In the genomic region with DNA sequence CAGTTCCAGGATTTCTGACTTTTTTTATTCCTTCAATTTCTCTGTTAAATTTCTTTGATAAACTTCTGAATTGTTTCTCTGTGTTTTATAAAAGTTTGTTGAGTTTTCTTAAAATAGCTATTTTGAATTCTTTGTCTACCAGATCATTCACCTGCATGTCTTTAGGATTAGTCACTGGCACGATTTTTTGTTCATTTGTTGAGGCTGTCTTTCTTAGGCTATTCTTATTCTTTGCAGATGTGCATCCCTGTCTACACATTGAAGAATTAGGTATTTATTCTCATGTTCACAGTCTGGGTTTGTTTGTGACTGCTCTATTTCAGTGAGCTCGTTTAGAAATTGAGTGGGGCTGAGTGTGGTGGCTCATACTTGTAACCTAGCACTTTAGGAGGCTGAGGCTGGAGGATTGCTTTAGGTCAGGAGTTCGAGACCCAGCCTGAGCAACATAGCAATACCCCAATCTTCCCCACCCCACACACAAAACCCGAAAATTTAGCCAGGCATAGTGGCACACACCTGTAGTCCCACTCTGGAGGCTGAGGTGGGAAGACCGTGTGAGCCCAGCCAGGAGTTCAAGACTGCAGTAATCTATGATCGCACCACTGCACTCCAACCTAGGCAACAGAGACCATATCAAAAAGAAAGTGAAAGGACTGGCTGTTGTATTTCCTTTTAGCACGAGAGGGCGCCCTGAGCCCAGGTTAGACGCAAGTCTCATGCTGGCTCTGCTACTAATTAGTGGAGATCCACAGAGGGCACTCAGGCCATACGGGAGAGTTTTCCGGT, we compare ENCODE assay signal across 8 cellular contexts. TPM values are rescaled to one million over a fixed set of nuclear protein-coding genes. Genes with fewer than 3 reads are reported as not detected.
DNase-seq lines count a peak whose midpoint lies in the region; ATAC-seq and TF ChIP-seq lines count a peak whose summit lies in the region.

No MANE protein-coding gene starts in this region.

- in situ Hi-C loops in G401 (cut with HindIII; ENCODE audit: low sequenced_read_pairs): no loop called here
- in situ Hi-C loops in GM23248 (cut with MboI): loop anchor here (10.0 kb wide), 1 partner anchor 84 kb away; no protein-coding TSS in a partner anchor

- peak; percentile 61 for TF ChIP-seq CTCF in cardiac muscle cell (IDR thresholded peaks at IDR 0.05; ENCODE audit: low read depth, low read length)
- TF ChIP-seq CTCF in psoas muscle (IDR thresholded peaks at IDR 0.05): peak; percentile 64
- peak; percentile 56 to 73 (median 67) for TF ChIP-seq CTCF in uterus (IDR thresholded peaks at IDR 0.05)

- DNase-seq in G401 (ENCODE audit: low spot score): peak; percentile 63
- peak; percentile 74 for DNase-seq in GM23248
- DNase-seq in LoVo (ENCODE audit: low spot score): peak; percentile 62
- DNase-seq in SK-N-DZ (ENCODE audit: low spot score): peak; percentile 72
- peak; percentile 74 for DNase-seq in activated naive CD4-positive, alpha-beta T cell treated with anti-CD3 and anti-CD28 coated beads, Interleukin-2, amount 50 U/mL, for 16 hours
- DNase-seq in cardiac muscle cell (ENCODE audit: low read depth in 1 of 2, low spot score in 1 of 2): peak; percentile 66 to 74
- peak; percentile 57 to 68 for DNase-seq in psoas muscle
- peak; percentile 73 to 75 for DNase-seq in uterus

- H3K4me3 ChIP-seq in GM23248 (peak overlapping the region; percentile 73), cardiac muscle cell (no peak overlapping the region), psoas muscle (peak overlapping the region; percentile 53), uterus (peak overlapping the region in 1 of 2 donors; percentile 34)

- H3K9ac ChIP-seq in GM23248: peak overlapping the region; percentile 70

- 0 to 5% methylated on average over 6 to 9 of the region's 11 CpGs for WGBS in GM23248 (ENCODE audit: low coverage in 1 of 2, low lambda C conversion rate in 2 of 2, missing lambda C conversion rate in 2 of 2), 2 experiments
- 13 to 16% (median 13%) methylated on average over 11 of the region's 11 CpGs for WGBS in psoas muscle, 3 donors

- H4K20me1 ChIP-seq in GM23248 (ENCODE audit: insufficient read depth): no peaks in the 10 kb centered on the region

- no peaks in the 10 kb centered on the region for H3K27me3 ChIP-seq in GM23248 (replicated peaks; ENCODE audit: insufficient read depth)
- H3K27me3 ChIP-seq in cardiac muscle cell: no peaks in the 10 kb centered on the region
- no peaks in the 10 kb centered on the region for H3K27me3 ChIP-seq in psoas muscle (ENCODE audit: insufficient read depth in 3 of 3, low read length in 2 of 3)
- no peaks in the 10 kb centered on the region for H3K27me3 ChIP-seq in uterus

- TF ChIP-seq POLR2A in uterus (IDR thresholded peaks at IDR 0.05): no peak

- no peak overlapping the region for H3K27ac ChIP-seq in GM23248
- no peak overlapping the region for H3K27ac ChIP-seq in cardiac muscle cell
- no peak overlapping the region for H3K27ac ChIP-seq in psoas muscle
- H3K27ac ChIP-seq in uterus: no peak overlapping the region

- no peaks in the 10 kb centered on the region for H3K9me2 ChIP-seq in GM23248 (ENCODE audit: insufficient read depth)

- ATAC-seq in psoas muscle: peak; percentile 77 to 95 (median 86)

- peak overlapping the region; percentile 81 for H3K4me2 ChIP-seq in GM23248 (ENCODE audit: unreplicated experiment)

- no peaks in the 10 kb centered on the region for H3K79me2 ChIP-seq in GM23248 (ENCODE audit: insufficient read depth)

- peak overlapping the region; percentile 82 for H2AFZ ChIP-seq in GM23248

- H3F3A ChIP-seq in GM23248 (ENCODE audit: insufficient read depth): no peaks in the 10 kb centered on the region

- peaks cover 3% of the 10 kb centered on the region; the same call in 1 of the 2 replicates for H3K4me1 ChIP-seq in GM23248 (ENCODE audit: insufficient read depth)
- H3K4me1 ChIP-seq in cardiac muscle cell (ENCODE audit: low read depth): no peaks in the 10 kb centered on the region
- H3K4me1 ChIP-seq in psoas muscle: no peaks in the 10 kb centered on the region
- no peaks in the 10 kb centered on the region for H3K4me1 ChIP-seq in uterus

- H3K36me3 ChIP-seq in GM23248 (ENCODE audit: low read depth): no peaks in the 10 kb centered on the region
- H3K36me3 ChIP-seq in cardiac muscle cell: no peaks in the 10 kb centered on the region
- no peaks in the 10 kb centered on the region for H3K36me3 ChIP-seq in psoas muscle (ENCODE audit: insufficient read depth in 1 of 2, low read depth in 1 of 2)
- H3K36me3 ChIP-seq in uterus: no peaks in the 10 kb centered on the region

- H3K9me3 ChIP-seq in GM23248 (ENCODE audit: low read depth) (no peaks in the 10 kb centered on the region), cardiac muscle cell (ENCODE audit: low read depth) (no peaks in the 10 kb centered on the region), psoas muscle (peaks cover 3% of the 10 kb centered on the region), uterus (peaks cover 0 to 3% of the 10 kb centered on the region in 2 donors)

- intact Hi-C loops in psoas muscle (cut with DNase I) (loop anchor here (2.0 to 10.0 kb wide), 4 partner anchors 74 to 107 kb away; no protein-coding TSS in a partner anchor), uterus (cut with DNase I; ENCODE audit: low total_unique reads) (no loop called here)

RNA-seq across cellular contexts. Expression of gene F8, which starts 42.0 kb away (rescaled TPM):
- 0.18 and 0.44 TPM in 2 replicates for total RNA-seq in G401 (2014; rRNA removed; shearing (Covaris generic))
- 1.6 and 4.1 TPM in 2 replicates for total RNA-seq in GM23248 (2014; rRNA removed; shearing (Covaris generic))
- polyA plus RNA-seq in GM23248 (2016; fragmentation: Nextera tagmentation; extraction: Ambion mirVana) (5.5 and 6.9 TPM in 2 replicates), cardiac muscle cell (3.2 and 4.5 TPM in 2 replicates), psoas muscle (10 to 100 TPM; 14.1 to 17.6 (median 15.8) TPM)
- 0.20 and 0.42 TPM in 2 replicates for polyA plus RNA-seq in SK-N-DZ (2014; cell fraction: cytosol; rRNA removed)
- 0.07 and 0.88 TPM in 2 replicates for polyA plus RNA-seq in SK-N-DZ (2014; cell fraction: nucleus; rRNA removed)
- total RNA-seq in cardiac muscle cell (7.5 and 10.0 TPM in 2 replicates), psoas muscle (10 to 100 TPM; 13.5 to 31.7 (median 22.1) TPM), uterus (10 to 100 TPM; 11.8 to 63.0 (median 28.5) TPM)

RNA-seq across cellular contexts. Expression of gene FUNDC2, which starts 46.1 kb away (rescaled TPM):
- total RNA-seq in G401 (2014; rRNA removed; shearing (Covaris generic)): 44.2 and 69.2 TPM in 2 replicates
- total RNA-seq in GM23248 (2014; rRNA removed; shearing (Covaris generic)): 35.2 and 41.0 TPM in 2 replicates
- 84.9 and 86.9 TPM in 2 replicates for polyA plus RNA-seq in GM23248 (2016; fragmentation: Nextera tagmentation; extraction: Ambion mirVana)
- 113 and 129 TPM in 2 replicates for polyA plus RNA-seq in SK-N-DZ (2014; cell fraction: cytosol; rRNA removed)
- polyA plus RNA-seq in SK-N-DZ (2014; cell fraction: nucleus; rRNA removed): 61.0 and 69.9 TPM in 2 replicates
- 51.0 and 62.6 TPM in 2 replicates for total RNA-seq in cardiac muscle cell
- polyA plus RNA-seq in cardiac muscle cell: 119 and 126 TPM in 2 replicates
- total RNA-seq in psoas muscle: 100 to 1,000 TPM; 258 to 318 (median 275) TPM
- 100 to 1,000 TPM; 386 to 441 (median 416) TPM for polyA plus RNA-seq in psoas muscle
- 100 to 1,000 TPM in 1 of 4 donors, 10 to 100 TPM in 3; 47.8 to 102 (median 70.7) TPM for total RNA-seq in uterus
